ENCODE assay signal across 27 cellular contexts in genomic region chr3:69817988-69818387, GRCh38.
"Had no signal": no experiment of that assay in that cellular context is flagged by ENCODE, and none has a peak within 500 bp of the region (broad histone marks: within the 10 kb centered on the region; RNA-seq: fewer than 3 reads in every experiment).

No MANE protein-coding gene starts in this region.

- ATAC-seq: body of pancreas; naive thymus-derived CD4-positive, alpha-beta T cell; stimulated activated effector memory CD8-positive, alpha-beta T cell treated with anti-CD3 and anti-CD28 coated beads, Interleukin-12 subunit alpha, Interleukin-12 subunit beta, amount 100 ng/mL, for 72 hours; stimulated activated naive CD8-positive, alpha-beta T cell treated with anti-CD3 and anti-CD28 coated beads, Interleukin-15, amount 100 ng/mL, for 72 hours had no signal

- H3K9me3 ChIP-seq: adrenal gland, body of pancreas, ovary, sigmoid colon, vagina had no signal

- H3K27me3 ChIP-seq: adrenal gland, body of pancreas, dorsolateral prefrontal cortex, ovary, sigmoid colon, vagina had no signal

- H3K27ac ChIP-seq: adrenal gland, body of pancreas, coronary artery, ovary, sigmoid colon, vagina had no signal

- H3K4me1 ChIP-seq: body of pancreas had no signal

- DNase-seq: activated CD4-positive, alpha-beta memory T cell treated with anti-CD3 and anti-CD28 coated beads for 36 hours; activated CD4-positive, alpha-beta T cell treated with anti-CD3 and anti-CD28 coated beads, Interleukin-2, amount 10 ng/mL, durations not matched to agents 24 days and 14 days; activated CD4-positive, CD25-positive, alpha-beta regulatory T cell treated with anti-CD3 and anti-CD28 coated beads, Interleukin-2, amount 50 U/mL, for 72 hours; activated CD8-positive, alpha-beta memory T cell treated with anti-CD3 and anti-CD28 coated beads, Interleukin-2, amount 50 U/mL, for 4 hours; activated effector memory CD4-positive, alpha-beta T cell treated with anti-CD3 and anti-CD28 coated beads, Interleukin-2, amount 50 U/mL, for 16 hours; activated naive CD4-positive, alpha-beta T cell treated with anti-CD3 and anti-CD28 coated beads for 36 hours; activated naive CD8-positive, alpha-beta T cell treated with anti-CD3 and anti-CD28 coated beads for 36 hours; activated T-cell treated with anti-CD3 and anti-CD28 coated beads, Interleukin-2, amount 50 U/mL, for 1 hour; adrenal gland; aorta; body of pancreas; dorsolateral prefrontal cortex; effector memory CD4-positive, alpha-beta T cell; islet precursor cell; midbrain; naive thymus-derived CD4-positive, alpha-beta T cell; ovary; retina; sigmoid colon; small intestine; stimulated activated CD4-positive, alpha-beta T cell treated with anti-CD3 and anti-CD28 coated beads, Interleukin-4, amount 100 ng/mL, for 24 hours; stimulated activated naive CD8-positive, alpha-beta T cell treated with anti-CD3 and anti-CD28 coated beads, Interleukin-15, amount 100 ng/mL, for 72 hours; substantia nigra; T-helper 9 cell had no signal

- H3K36me3 ChIP-seq: adrenal gland, ovary, sigmoid colon, vagina had no signal

- H3K4me3 ChIP-seq: adrenal gland, body of pancreas, coronary artery, dorsolateral prefrontal cortex, ovary, sigmoid colon, vagina had no signal
